ENCODE assay signal across 8 cellular contexts in the genomic region with DNA sequence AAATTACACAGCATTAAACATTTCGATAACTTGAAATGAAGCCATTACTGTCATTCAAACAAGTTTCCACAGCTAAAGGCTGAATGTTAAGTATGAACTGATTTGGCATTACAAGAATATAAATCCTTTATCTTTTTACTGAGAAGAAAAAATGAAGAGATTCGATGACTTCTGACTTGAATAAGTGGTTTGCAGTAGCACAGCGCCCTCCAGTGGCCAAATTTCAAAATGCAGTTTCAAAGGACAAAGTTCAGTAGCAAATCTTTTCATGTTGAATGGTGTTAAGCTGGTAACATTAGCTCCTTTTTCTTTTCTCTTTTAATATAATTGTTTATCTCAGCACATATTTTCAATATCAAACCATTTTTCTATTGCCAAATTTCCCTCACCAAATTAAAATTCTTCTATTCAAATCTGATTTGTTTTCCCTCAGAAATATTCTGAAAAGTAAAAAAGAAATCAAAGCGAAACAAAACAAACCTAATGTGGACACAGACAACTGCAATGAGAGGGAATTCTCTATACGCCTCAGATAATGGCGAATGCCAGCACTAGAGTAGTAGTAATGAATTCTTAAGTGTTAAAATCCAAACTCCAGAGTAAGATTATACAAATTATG.
DNase-seq lines count a peak whose midpoint lies in the region; ATAC-seq, FAIRE-seq and TF ChIP-seq lines count a peak whose summit lies in the region.

No MANE protein-coding gene starts in this region.

- H3K9ac ChIP-seq in endocrine pancreas (ENCODE audit: control insufficient read depth, insufficient read depth, low read length), result no peak overlapping the region

- H3K4me3 ChIP-seq in endocrine pancreas (ENCODE audit: control insufficient read depth, insufficient read depth, low read length), result peak overlapping the region; percentile 32

- no peak for ATAC-seq in activated CD8-positive, alpha-beta T cell treated with anti-CD3 and anti-CD28 coated beads for 36 hours
- ATAC-seq in GM18867 (IDR thresholded peaks at IDR 0.05; ENCODE audit: unreplicated experiment), result no peak

- no peaks in the 10 kb centered on the region for H3K9me3 Mint-ChIP-seq in activated CD8-positive, alpha-beta T cell treated with anti-CD3 and anti-CD28 coated beads for 36 hours

- POLR2A ChIA-PET in activated CD8-positive, alpha-beta T cell treated with anti-CD3 and anti-CD28 coated beads for 36 hours (lab: Charles Lee), result no interaction called here

- no peaks in the 10 kb centered on the region for H3K27me3 ChIP-seq in endocrine pancreas (ENCODE audit: control insufficient read depth, insufficient read depth, low read length)

- intact Hi-C loops in activated CD8-positive, alpha-beta T cell treated with anti-CD3 and anti-CD28 coated beads for 36 hours (cut with micrococcal nuclease), result loop anchor here (5.0 kb wide), 1 partner anchor 797 kb away; the partner anchor contains the start of gene MDGA1

- no peaks in the 10 kb centered on the region for H3K36me3 Mint-ChIP-seq in activated CD8-positive, alpha-beta T cell treated with anti-CD3 and anti-CD28 coated beads for 36 hours (ENCODE audit: low read depth)

- TF ChIP-seq CTCF in activated CD8-positive, alpha-beta T cell treated with anti-CD3 and anti-CD28 coated beads for 36 hours (IDR thresholded peaks at IDR 0.05), result peak; percentile 98

- no peaks in the 10 kb centered on the region for H3K4me1 ChIP-seq in endocrine pancreas (ENCODE audit: control insufficient read depth, insufficient read depth, low read length)

- H3K36me3 ChIP-seq in endocrine pancreas (ENCODE audit: control insufficient read depth, insufficient read depth, low read length), result no peaks in the 10 kb centered on the region

- DNase-seq in A172 (ENCODE audit: low spot score) (peak; percentile 47), GM12891 (ENCODE audit: insufficient read length, low spot score) (no peak), NCI-H69 (lab: John Stamatoyannopoulos, UW) (peak; percentile 73), middle frontal gyrus (ENCODE audit: extremely low spot score, low spot score) (peak; percentile 87)
- peak; percentile 92 for DNase-seq in activated CD8-positive, alpha-beta T cell treated with anti-CD3 and anti-CD28 coated beads for 36 hours
- peak; percentile 66 for DNase-seq in stimulated activated CD8-positive, alpha-beta memory T cell treated with anti-CD3 and anti-CD28 coated beads, Interleukin-4, amount 100 ng/mL, for 24 hours (ENCODE audit: low read depth)

- FAIRE-seq in GM12891 (lab: Jason Lieb, UNC), result peak; percentile 45

- no peak for TF ChIP-seq POLR2A in GM12891 (IDR thresholded peaks at IDR 0.05; ENCODE audit: low read depth, low read length)

- no peak overlapping the region for H3K27ac Mint-ChIP-seq in activated CD8-positive, alpha-beta T cell treated with anti-CD3 and anti-CD28 coated beads for 36 hours

- peaks cover 3% of the 10 kb centered on the region for H3K4me1 Mint-ChIP-seq in activated CD8-positive, alpha-beta T cell treated with anti-CD3 and anti-CD28 coated beads for 36 hours (ENCODE audit: low read depth)

- no peaks in the 10 kb centered on the region for H3K27me3 Mint-ChIP-seq in activated CD8-positive, alpha-beta T cell treated with anti-CD3 and anti-CD28 coated beads for 36 hours

- CTCF ChIA-PET in activated CD8-positive, alpha-beta T cell treated with anti-CD3 and anti-CD28 coated beads for 36 hours (lab: Charles Lee), result interaction anchor here (0.6 to 2.0 kb wide), 48 partner anchors 10 to 1039 kb away, joined by 3 to 33 read pairs (median 4); no protein-coding TSS in a partner anchor

- H3K4me3 Mint-ChIP-seq in activated CD8-positive, alpha-beta T cell treated with anti-CD3 and anti-CD28 coated beads for 36 hours, result no peak overlapping the region

- no peaks in the 10 kb centered on the region for H3K9me3 ChIP-seq in endocrine pancreas (ENCODE audit: control insufficient read depth, low read length)

TF ChIP-seq in GM12891, 5 proteins besides CTCF, POLR2A, EP300 and RAD21:
- TF ChIP-seq POU2F2 (IDR thresholded peaks at IDR 0.05; ENCODE audit: low read depth, low read length) (no peak), PAX5 (IDR thresholded peaks at IDR 0.05; ENCODE audit: insufficient read depth, low read length, severe bottlenecking) (no peak), SPI1 (IDR thresholded peaks at IDR 0.05; ENCODE audit: low read depth, low read length) (no peak), TAF1 (IDR thresholded peaks at IDR 0.05; ENCODE audit: low read depth, low read length) (no peak), POLR2AphosphoS5 (IDR thresholded peaks at IDR 0.05; ENCODE audit: low read depth, low read length) (no peak)
